28 cellular contexts compared by ENCODE assay signal in the genomic region with DNA sequence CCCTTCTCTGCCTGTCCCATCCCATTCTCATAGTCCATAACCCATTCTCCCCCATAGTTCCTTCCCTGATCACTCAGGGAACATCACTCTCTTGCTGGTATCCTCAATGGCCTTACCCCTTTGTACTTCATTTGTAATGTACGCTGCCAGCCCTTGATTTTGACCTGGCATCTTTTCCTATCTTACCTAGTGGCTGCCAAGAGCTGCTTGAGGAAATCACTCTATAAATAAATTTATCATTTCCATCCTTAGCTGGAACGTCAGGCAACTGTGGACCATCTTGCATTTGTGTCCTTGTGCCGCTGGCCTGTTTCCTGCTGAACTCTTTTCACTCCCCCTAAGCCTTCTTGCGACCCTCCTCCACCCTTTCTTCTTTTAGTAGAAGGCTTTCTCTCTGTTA.
"Had no signal": no experiment of that assay in that cellular context is flagged by ENCODE, and none has a peak within 500 bp of the region (broad histone marks: within the 10 kb centered on the region; RNA-seq: fewer than 3 reads in every experiment).

No MANE protein-coding gene starts in this region.

- H3K27me3 ChIP-seq: colonic mucosa, gastrocnemius medialis, ovary, right lobe of liver, suprapubic skin, transverse colon, vagina had no signal

- DNase-seq: colonic mucosa; effector CD8-positive, alpha-beta T cell; endodermal cell; foreskin fibroblast; gastrocnemius medialis; head of caudate nucleus; hippocampal formation; immature natural killer cell; islet precursor cell; kidney glomerular epithelial cell; mesendoderm; midbrain; naive thymus-derived CD4-positive, alpha-beta T cell; occipital lobe; ovary; posterior cingulate gyrus; psoas muscle; right lobe of liver; small intestine; stimulated activated CD4-positive, alpha-beta T cell treated with anti-CD3 and anti-CD28 coated beads, Interleukin-15, amount 100 ng/mL, for 24 hours; stimulated activated CD4-positive, alpha-beta T cell treated with anti-CD3 and anti-CD28 coated beads, Interleukin-2, amount 100 ng/mL, for 48 hours; stimulated activated naive CD4-positive, alpha-beta T cell; stimulated activated naive CD8-positive, alpha-beta T cell treated with anti-CD3 and anti-CD28 coated beads, Interleukin-15, amount 100 ng/mL, for 72 hours; transverse colon had no signal

- ATAC-seq: esophagus mucosa; gastrocnemius medialis; naive thymus-derived CD4-positive, alpha-beta T cell; right lobe of liver; stimulated activated naive CD8-positive, alpha-beta T cell treated with anti-CD3 and anti-CD28 coated beads, Interleukin-15, amount 100 ng/mL, for 72 hours had no signal

- H3K9me3 ChIP-seq: colonic mucosa, gastrocnemius medialis, ovary, psoas muscle, right lobe of liver, suprapubic skin, transverse colon, vagina had no signal

- H3K4me3 ChIP-seq: colonic mucosa, gastrocnemius medialis, ovary, psoas muscle, right lobe of liver, suprapubic skin, transverse colon, vagina had no signal

- H3K36me3 ChIP-seq: colonic mucosa, gastrocnemius medialis, ovary, right lobe of liver, suprapubic skin, transverse colon, vagina had no signal

- H3K4me1 ChIP-seq: colonic mucosa, suprapubic skin, transverse colon, vagina had no signal

- H3K27ac ChIP-seq: colonic mucosa, epithelial cell of prostate, gastrocnemius medialis, ovary, psoas muscle, right lobe of liver, suprapubic skin, transverse colon, vagina had no signal
